ENCODE assay signal across 6 cellular contexts in the genomic region with DNA sequence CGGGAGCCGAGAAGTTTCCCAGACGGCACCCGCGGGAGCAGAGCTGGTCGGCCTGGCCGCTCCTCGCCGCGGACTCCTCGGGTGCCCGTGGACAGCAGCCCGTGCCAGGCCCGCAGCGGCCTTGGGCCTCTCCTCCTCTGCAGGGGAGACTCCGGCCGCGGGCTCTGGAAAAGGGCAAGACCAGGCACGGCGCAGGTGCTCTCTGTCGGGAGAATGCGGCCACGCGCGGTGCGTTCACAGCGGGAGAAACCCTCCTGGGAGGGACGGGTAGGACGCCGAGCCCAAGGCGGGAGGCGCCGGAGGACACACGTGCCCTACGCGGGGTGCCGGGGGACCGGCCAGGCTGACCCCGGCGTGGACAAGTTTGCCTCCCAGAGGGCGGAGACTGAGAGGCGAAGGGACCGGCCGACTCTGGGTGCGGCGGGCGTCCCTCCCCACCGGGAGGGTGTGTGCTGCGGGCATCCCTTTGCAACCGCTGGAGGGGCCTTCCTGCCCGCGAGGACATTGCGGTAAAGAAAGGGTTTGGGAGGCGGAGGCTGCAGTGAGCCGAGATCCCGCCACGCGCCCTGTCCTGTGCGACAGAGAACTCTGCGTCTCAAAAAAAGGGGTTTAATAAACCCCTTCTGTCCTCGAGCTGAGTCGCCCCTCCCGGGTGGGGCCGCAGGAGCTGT. TPM values are rescaled to one million over a fixed set of nuclear protein-coding genes. Genes with fewer than 3 reads are reported as not detected.
A peak's percentile ranks its signal among the peaks of the same experiment; 100 is the strongest.
DNase-seq lines count a peak whose midpoint lies in the region; ATAC-seq and TF ChIP-seq lines count a peak whose summit lies in the region.

No MANE protein-coding gene starts in this region.

- H3K36me3 Mint-ChIP-seq in neural crest cell (ENCODE audit: low read depth) = peaks cover 2% of the 10 kb centered on the region

- ATAC-seq in HG02763 (IDR thresholded peaks at IDR 0.05; ENCODE audit: unreplicated experiment) = no peak

- no peaks in the 10 kb centered on the region for H3K9me3 Mint-ChIP-seq in neural crest cell

- DNase-seq in cardiac fibroblast (ENCODE audit: low read depth in 2 of 2) (peak; percentile 12 to 19), neural crest cell (ENCODE audit: low read depth, low spot score) (no peak), NCI-H2107 treated with DMSO at 0.1 percent for 48 hours (lab: John Stamatoyannopoulos, UW; ENCODE audit: unreplicated experiment) (no peak), NCI-H510A treated with DMSO at 0.1 percent for 48 hours (lab: John Stamatoyannopoulos, UW) (no peak)

- peaks cover 44% of the 10 kb centered on the region for H3K4me1 Mint-ChIP-seq in neural crest cell

- peak overlapping the region; percentile 87 for H3K4me3 Mint-ChIP-seq in neural crest cell

- peaks cover 65% of the 10 kb centered on the region for H3K27me3 Mint-ChIP-seq in neural crest cell (ENCODE audit: low read depth)

- TF ChIP-seq CTCF in GM12875 (IDR thresholded peaks at IDR 0.05; ENCODE audit: borderline replicate concordance, insufficient read depth, low read depth, low read length) = no peak
- no peak for TF ChIP-seq CTCF in cardiac fibroblast (IDR thresholded peaks at IDR 0.05; ENCODE audit: low read depth, low read length)
- no peak for TF ChIP-seq CTCF in neural crest cell (conservative IDR thresholded peaks at IDR 0.05)

- H3K4me3 ChIP-seq in GM12875 (ENCODE audit: low read depth, low read length) (peak overlapping the region; percentile 93), cardiac fibroblast (replicated peaks in 1 of 2; ENCODE audit: low read depth in 2 of 2, low read length in 2 of 2) (peak overlapping the region; percentile 10 to 68)

- no peak overlapping the region for H3K27ac Mint-ChIP-seq in neural crest cell (ENCODE audit: unreplicated experiment)

RNA-seq across cellular contexts. Expression of a gene that starts 2.3 kb away (rescaled TPM):
- total RNA-seq in neural crest cell = 2.0 and 2.3 TPM in 2 replicates

RNA-seq across cellular contexts. Expression of a gene that starts 4.5 kb away (rescaled TPM):
- 156 and 165 TPM in 2 replicates for total RNA-seq in neural crest cell

RNA-seq across cellular contexts. Expression of a gene that starts 8.6 kb away (rescaled TPM):
- 55.0 and 67.2 TPM in 2 replicates for total RNA-seq in neural crest cell

RNA-seq across cellular contexts. Expression of a gene that starts 16.8 kb away (rescaled TPM):
- total RNA-seq in neural crest cell = not detected in 2 replicates

RNA-seq across cellular contexts. Expression of a gene that starts 27.2 kb away (rescaled TPM):
- 23.2 and 25.1 TPM in 2 replicates for total RNA-seq in neural crest cell

Comparison
In these comparisons a context has a peak if more than half of its experiments do, and no peak if none do; other contexts are left out.
1. DNase-seq: peak in cardiac fibroblast (2 of 2); none in neural crest cell (single experiment), NCI-H2107 treated with DMSO at 0.1 percent for 48 hours (single experiment) and NCI-H510A treated with DMSO at 0.1 percent for 48 hours (single experiment).